In genomic region chr6:30769853-30770160, GRCh38 we compare ENCODE assay signal across 10 cellular contexts. TPM values are rescaled to one million over a fixed set of nuclear protein-coding genes. Genes with fewer than 3 reads are reported as not detected.
DNase-seq lines count a peak whose midpoint lies in the region; ATAC-seq and TF ChIP-seq lines count a peak whose summit lies in the region.
"Had no signal": no experiment of that assay in that cellular context is flagged by ENCODE, and none has a peak within 500 bp of the region (broad histone marks: within the 10 kb centered on the region; RNA-seq: fewer than 3 reads in every experiment).

No MANE protein-coding gene starts in this region.

- H3K36me3 ChIP-seq in CD4-positive, CD25-positive, alpha-beta regulatory T cell (ENCODE audit: control insufficient read depth, insufficient read depth, low read length) = no peaks in the 10 kb centered on the region
- no peaks in the 10 kb centered on the region for H3K36me3 ChIP-seq in Loucy (ENCODE audit: insufficient read depth, low read length)
- no peaks in the 10 kb centered on the region for H3K36me3 ChIP-seq in neural progenitor cell

- H3K4me1 ChIP-seq in CD4-positive, CD25-positive, alpha-beta regulatory T cell (ENCODE audit: control insufficient read depth, insufficient read depth, low read length, poor library complexity, severe bottlenecking) = peaks cover 24% of the 10 kb centered on the region
- H3K4me1 ChIP-seq in Loucy (ENCODE audit: insufficient read depth, low read length, poor library complexity, severe bottlenecking) (peaks cover 20% of the 10 kb centered on the region), neural progenitor cell (peaks cover 20% of the 10 kb centered on the region)

- H3K4me3 ChIP-seq in CD4-positive, CD25-positive, alpha-beta regulatory T cell (ENCODE audit: low read depth, low read length) = no peak overlapping the region
- H3K4me3 ChIP-seq in Loucy (ENCODE audit: low read length, poor library complexity, severe bottlenecking) (no peak overlapping the region), neural progenitor cell (no peak overlapping the region)

- no peak for DNase-seq in CD4-positive, CD25-positive, alpha-beta regulatory T cell
- DNase-seq in chondrocyte (ENCODE audit: low spot score) (no peak), neural progenitor cell (ENCODE audit: low spot score) (no peak), erythroblast (lab: John Stamatoyannopoulos, UW) (no peak), epidermal melanocyte (ENCODE audit: insufficient read length, low spot score) (no peak)
- DNase-seq: DMS79 treated with DMSO at 0.1 percent for 48 hours, NCI-H524 had no signal

- no peak overlapping the region for H3K27ac ChIP-seq in CD4-positive, CD25-positive, alpha-beta regulatory T cell (ENCODE audit: insufficient read depth, low read length, poor library complexity, severe bottlenecking)
- H3K27ac ChIP-seq in neural progenitor cell = no peak overlapping the region

- H4K20me1 ChIP-seq in Loucy (ENCODE audit: insufficient read depth, low read length, poor library complexity, severe bottlenecking) (no peaks in the 10 kb centered on the region), neural progenitor cell (ENCODE audit: low read depth) (no peaks in the 10 kb centered on the region)

- H3K4me3 Mint-ChIP-seq in CD4-positive, CD25-positive, alpha-beta regulatory T cell = peak overlapping the region; percentile 16 to 84 (median 74)
- H3K4me3 Mint-ChIP-seq in chondrocyte (ENCODE audit: unreplicated experiment) (peak overlapping the region; percentile 67), neural progenitor cell (peak overlapping the region; percentile 71)

- H2AFZ ChIP-seq in Loucy (ENCODE audit: low read length) (no peak overlapping the region), neural progenitor cell (replicated peaks) (peak overlapping the region; percentile 74)

- no peaks in the 10 kb centered on the region for H3K36me3 Mint-ChIP-seq in CD4-positive, CD25-positive, alpha-beta regulatory T cell
- no peaks in the 10 kb centered on the region for H3K36me3 Mint-ChIP-seq in chondrocyte (ENCODE audit: low read depth)
- H3K36me3 Mint-ChIP-seq in neural progenitor cell = no peaks in the 10 kb centered on the region

- H3K27me3 ChIP-seq in CD4-positive, CD25-positive, alpha-beta regulatory T cell (ENCODE audit: control insufficient read depth, insufficient read depth, low read length) = no peaks in the 10 kb centered on the region
- H3K27me3 ChIP-seq in Loucy (ENCODE audit: insufficient read depth, low read length, poor library complexity, severe bottlenecking) = no peaks in the 10 kb centered on the region
- no peaks in the 10 kb centered on the region for H3K27me3 ChIP-seq in neural progenitor cell

- H3K9me2 ChIP-seq in Loucy (replicated peaks; ENCODE audit: low read depth, low read length) = no peaks in the 10 kb centered on the region

- no peak for ATAC-seq in CD4-positive, CD25-positive, alpha-beta regulatory T cell (ENCODE audit: low read depth in 2 of 2)
- no peak for ATAC-seq in GM18502 (IDR thresholded peaks at IDR 0.05; ENCODE audit: poor library complexity, unreplicated experiment)
- ATAC-seq in GM21723 (IDR thresholded peaks at IDR 0.05; ENCODE audit: unreplicated experiment) = no peak

- no peaks in the 10 kb centered on the region for H3K9me3 Mint-ChIP-seq in CD4-positive, CD25-positive, alpha-beta regulatory T cell
- H3K9me3 Mint-ChIP-seq in chondrocyte (ENCODE audit: low read depth) (no peaks in the 10 kb centered on the region), neural progenitor cell (peaks cover 4% of the 10 kb centered on the region)

- peaks cover 19 to 56% (median 39%) of the 10 kb centered on the region in 4 donors for H3K4me1 Mint-ChIP-seq in CD4-positive, CD25-positive, alpha-beta regulatory T cell
- peaks cover 68% of the 10 kb centered on the region for H3K4me1 Mint-ChIP-seq in chondrocyte (ENCODE audit: low read depth)
- peaks cover 64% of the 10 kb centered on the region for H3K4me1 Mint-ChIP-seq in neural progenitor cell

- H3K4me2 ChIP-seq in Loucy (ENCODE audit: low read depth, low read length, poor library complexity, severe bottlenecking) (peak overlapping the region; percentile 66), neural progenitor cell (peak overlapping the region; percentile 62)

- no peaks in the 10 kb centered on the region for H3F3A ChIP-seq in Loucy (ENCODE audit: low read depth)
- peaks cover 3% of the 10 kb centered on the region for H3F3A ChIP-seq in neural progenitor cell (ENCODE audit: low read depth)

- TF ChIP-seq CTCF in Loucy (conservative IDR thresholded peaks at IDR 0.05; ENCODE audit: low read length) (no peak), chondrocyte (IDR thresholded peaks at IDR 0.05) (no peak), neural progenitor cell (IDR thresholded peaks at IDR 0.05) (no peak)

- peak overlapping the region; percentile 54 to 88 (median 74) for H3K27ac Mint-ChIP-seq in CD4-positive, CD25-positive, alpha-beta regulatory T cell
- H3K27ac Mint-ChIP-seq in chondrocyte (ENCODE audit: unreplicated experiment) (peak overlapping the region; percentile 100), neural progenitor cell (peak overlapping the region; percentile 38)

- no peak for TF ChIP-seq POLR2A in erythroblast (IDR thresholded peaks at IDR 0.05; ENCODE audit: low read length)

- H3K27me3 Mint-ChIP-seq in CD4-positive, CD25-positive, alpha-beta regulatory T cell = no peaks in the 10 kb centered on the region
- H3K27me3 Mint-ChIP-seq in chondrocyte (ENCODE audit: low read depth) (no peaks in the 10 kb centered on the region), neural progenitor cell (ENCODE audit: insufficient read depth, low read depth) (peaks cover 10% of the 10 kb centered on the region)

- no peaks in the 10 kb centered on the region for H3K9me3 ChIP-seq in CD4-positive, CD25-positive, alpha-beta regulatory T cell (ENCODE audit: control insufficient read depth in 2 of 2, low read length in 2 of 2)
- H3K9me3 ChIP-seq in Loucy (ENCODE audit: insufficient read depth, low read depth, low read length) = no peaks in the 10 kb centered on the region
- H3K9me3 ChIP-seq in neural progenitor cell (ENCODE audit: low read depth) = no peaks in the 10 kb centered on the region

- H3K9ac ChIP-seq in Loucy (ENCODE audit: low read depth, low read length, poor library complexity, severe bottlenecking) = no peak overlapping the region
- no peak overlapping the region for H3K9ac ChIP-seq in neural progenitor cell

- H3K79me2 ChIP-seq in Loucy (ENCODE audit: insufficient read depth, low read length) (no peaks in the 10 kb centered on the region), neural progenitor cell (ENCODE audit: low read depth) (no peaks in the 10 kb centered on the region)

RNA-seq across cellular contexts. Expression of gene IER3, which starts 25.5 kb away (rescaled TPM):
- total RNA-seq in CD4-positive, CD25-positive, alpha-beta regulatory T cell = 5.1 TPM
- 1 to 10 TPM in 3 of 4 donors, under 1 TPM in 1; 0.38 to 2.2 (median 1.4) TPM for polyA plus RNA-seq in CD4-positive, CD25-positive, alpha-beta regulatory T cell
- 332 to 354 TPM (median 333 TPM) in 3 replicates for total RNA-seq in chondrocyte
- 2.0 and 7.1 TPM in 2 replicates for total RNA-seq in neural progenitor cell (ENCODE audit: low replicate concordance)

RNA-seq across cellular contexts. Expression of gene FLOT1, which starts 27.3 kb away (rescaled TPM):
- total RNA-seq in CD4-positive, CD25-positive, alpha-beta regulatory T cell = 25.3 TPM
- polyA plus RNA-seq in CD4-positive, CD25-positive, alpha-beta regulatory T cell = 10 to 100 TPM; 30.5 to 63.2 (median 48.1) TPM
- total RNA-seq in chondrocyte = 66.8 to 72.7 TPM (median 69.1 TPM) in 3 replicates
- total RNA-seq in neural progenitor cell (ENCODE audit: low replicate concordance) = 80.3 and 96.9 TPM in 2 replicates

RNA-seq across cellular contexts. Expression of gene TUBB, which starts 49.7 kb away (rescaled TPM):
- 119 TPM for total RNA-seq in CD4-positive, CD25-positive, alpha-beta regulatory T cell
- 100 to 1,000 TPM; 125 to 158 (median 138) TPM for polyA plus RNA-seq in CD4-positive, CD25-positive, alpha-beta regulatory T cell
- total RNA-seq in chondrocyte (681 to 975 TPM (median 692 TPM) in 3 replicates), neural progenitor cell (ENCODE audit: low replicate concordance) (1,479 and 2,270 TPM in 2 replicates)

RNA-seq across cellular contexts. Expression of gene MDC1, which starts 52.7 kb away (rescaled TPM):
- 32.7 TPM for total RNA-seq in CD4-positive, CD25-positive, alpha-beta regulatory T cell
- polyA plus RNA-seq in CD4-positive, CD25-positive, alpha-beta regulatory T cell = 1 to 10 TPM; 1.2 to 5.0 (median 3.7) TPM
- total RNA-seq in chondrocyte (25.5 to 33.5 TPM (median 33.1 TPM) in 3 replicates), neural progenitor cell (ENCODE audit: low replicate concordance) (22.6 and 29.5 TPM in 2 replicates)

Comparison
In these comparisons a context has a peak if more than half of its experiments do, and no peak if none do; other contexts are left out.
1. H3K27ac Mint-ChIP-seq: peak in every context shown above with its lines; median percentile 100 in chondrocyte; 74 in CD4-positive, CD25-positive, alpha-beta regulatory T cell; 38 in neural progenitor cell.
2. RNA of gene IER3, which starts 25.5 kb away (total RNA-seq): 332 to 354 TPM in chondrocyte; 5.1 TPM in CD4-positive, CD25-positive, alpha-beta regulatory T cell (single experiment) and 2.0 to 7.1 TPM in neural progenitor cell; every median in the first group is over 10 times any median in the second.
3. Peak in every context shown above with its lines, with median percentiles within 50 percentile points of each other: H3K4me3 Mint-ChIP-seq.